Comparison of ENCODE assay signal across 21 cellular contexts in the genomic region with DNA sequence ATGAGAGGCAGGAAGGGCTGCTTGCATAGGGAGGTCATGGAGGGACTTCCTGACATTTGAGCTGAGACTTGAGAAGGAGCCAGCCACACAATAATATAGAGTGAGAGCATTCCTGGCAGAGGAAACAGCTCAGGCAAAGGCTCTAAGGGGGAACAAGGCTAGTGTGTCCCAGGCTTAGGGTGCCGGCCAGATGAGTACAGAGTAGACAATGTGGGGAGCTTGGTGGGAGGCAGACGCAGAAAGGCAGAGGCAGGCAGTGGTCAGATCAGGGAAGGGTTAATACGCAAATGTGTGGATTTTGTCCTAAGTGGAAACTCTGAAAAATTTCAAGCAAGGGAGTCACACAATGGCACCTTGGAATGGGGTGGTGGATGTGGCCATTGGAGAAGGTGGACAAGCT.
DNase-seq lines count a peak whose midpoint lies in the region; ATAC-seq and TF ChIP-seq lines count a peak whose summit lies in the region.
"Had no signal": no experiment of that assay in that cellular context is flagged by ENCODE, and none has a peak within 500 bp of the region (broad histone marks: within the 10 kb centered on the region; RNA-seq: fewer than 3 reads in every experiment).

No MANE protein-coding gene starts in this region.

- H3K27ac ChIP-seq in HEK293 (ENCODE audit: extremely low read depth, low read depth, low read length): no peak overlapping the region
- H3K27ac ChIP-seq: BLaER1, SJSA1 had no signal

- DNase-seq in AG20443 (ENCODE audit: low spot score) (peak; percentile 2), ecto neural progenitor cell (ENCODE audit: low spot score) (peak; percentile 32), NCI-H446 (lab: John Stamatoyannopoulos, UW) (no peak)
- DNase-seq in stimulated activated naive B cell treated with anti-CD40 and anti-IgM and Interleukin-4, amounts not matched to agents 10 μg/mL and 1 μg/mL and 100 μg/mL, for 72 hours: no peak
- DNase-seq in stimulated activated effector memory CD8-positive, alpha-beta T cell treated with anti-CD3 and anti-CD28 coated beads, Interleukin-12 subunit alpha, Interleukin-12 subunit beta, amount 100 ng/mL, for 72 hours (ENCODE audit: low spot score in 2 of 2): no peak
- DNase-seq: CD4-positive, alpha-beta T cell; COR-L47; DMS79; H9; KG1; NCI-H1092 treated with DMSO at 0.1 percent for 48 hours; NCI-H1436 treated with DMSO at 0.1 percent for 48 hours; NCI-H2029; NCI-H2227 treated with DMSO at 0.1 percent for 48 hours; NCI-H510A treated with DMSO at 0.1 percent for 48 hours; NCI-H82 had no signal

- H3K4me1 ChIP-seq in HEK293 (ENCODE audit: control insufficient read depth, insufficient read depth, low read length): no peaks in the 10 kb centered on the region
- H3K4me1 ChIP-seq: SJSA1 had no signal

- POLR2A ChIA-PET in HEK293 (lab: Yijun Ruan, JAX): interaction anchor here (0.7 kb wide), 1 partner anchor 118 kb away, joined by 4 read pairs; no protein-coding TSS in a partner anchor

- no peak overlapping the region for H3K4me3 ChIP-seq in HEK293 (ENCODE audit: low read depth, low read length)
- H3K4me3 ChIP-seq: BLaER1, SJSA1 had no signal

- H3K9me3 ChIP-seq in HEK293 (ENCODE audit: control insufficient read depth, insufficient read depth, low read depth, low read length): no peaks in the 10 kb centered on the region
- H3K9me3 ChIP-seq: BLaER1, SJSA1 had no signal

- no peaks in the 10 kb centered on the region for H3K4me1 Mint-ChIP-seq in stimulated activated naive B cell treated with anti-CD40 and anti-IgM and Interleukin-4, amounts not matched to agents 10 μg/mL and 1 μg/mL and 100 μg/mL, for 72 hours
- H3K4me1 Mint-ChIP-seq in stimulated activated effector memory CD8-positive, alpha-beta T cell treated with anti-CD3 and anti-CD28 coated beads, Interleukin-12 subunit alpha, Interleukin-12 subunit beta, amount 100 ng/mL, for 72 hours: peaks cover 4% of the 10 kb centered on the region

- peak overlapping the region; percentile 66 for H3K27ac Mint-ChIP-seq in stimulated activated naive B cell treated with anti-CD40 and anti-IgM and Interleukin-4, amounts not matched to agents 10 μg/mL and 1 μg/mL and 100 μg/mL, for 72 hours
- no peak overlapping the region for H3K27ac Mint-ChIP-seq in stimulated activated effector memory CD8-positive, alpha-beta T cell treated with anti-CD3 and anti-CD28 coated beads, Interleukin-12 subunit alpha, Interleukin-12 subunit beta, amount 100 ng/mL, for 72 hours
- H3K27ac Mint-ChIP-seq: CD4-positive, alpha-beta T cell; H9 had no signal

- H3K27me3 Mint-ChIP-seq in stimulated activated naive B cell treated with anti-CD40 and anti-IgM and Interleukin-4, amounts not matched to agents 10 μg/mL and 1 μg/mL and 100 μg/mL, for 72 hours: peaks cover 0 to 11% of the 10 kb centered on the region in 2 donors
- H3K27me3 Mint-ChIP-seq: CD4-positive, alpha-beta T cell had no signal

- no peaks in the 10 kb centered on the region for H3K9me3 Mint-ChIP-seq in stimulated activated naive B cell treated with anti-CD40 and anti-IgM and Interleukin-4, amounts not matched to agents 10 μg/mL and 1 μg/mL and 100 μg/mL, for 72 hours
- no peaks in the 10 kb centered on the region for H3K9me3 Mint-ChIP-seq in stimulated activated effector memory CD8-positive, alpha-beta T cell treated with anti-CD3 and anti-CD28 coated beads, Interleukin-12 subunit alpha, Interleukin-12 subunit beta, amount 100 ng/mL, for 72 hours
- H3K9me3 Mint-ChIP-seq: CD4-positive, alpha-beta T cell; H9 had no signal

- no peak overlapping the region for H3K4me3 Mint-ChIP-seq in stimulated activated naive B cell treated with anti-CD40 and anti-IgM and Interleukin-4, amounts not matched to agents 10 μg/mL and 1 μg/mL and 100 μg/mL, for 72 hours
- no peak overlapping the region for H3K4me3 Mint-ChIP-seq in stimulated activated effector memory CD8-positive, alpha-beta T cell treated with anti-CD3 and anti-CD28 coated beads, Interleukin-12 subunit alpha, Interleukin-12 subunit beta, amount 100 ng/mL, for 72 hours
- H3K4me3 Mint-ChIP-seq: CD4-positive, alpha-beta T cell; H9 had no signal

- no peaks in the 10 kb centered on the region; a peak in 1 of 3 replicates for H3K36me3 ChIP-seq in HEK293 (ENCODE audit: control insufficient read depth in 2 of 2, insufficient read depth in 1 of 2, low read length in 2 of 2)
- H3K36me3 ChIP-seq: BLaER1, SJSA1 had no signal

- CTCF ChIA-PET in HEK293 (lab: Yijun Ruan, JAX): interaction anchor here (0.6 to 3.8 kb wide), 8 partner anchors 19 to 299 kb away, joined by 3 to 15 read pairs (median 4); a partner anchor contains a TSS

- no peak for ATAC-seq in stimulated activated naive B cell treated with anti-CD40 and anti-IgM and Interleukin-4, amounts not matched to agents 10 μg/mL and 1 μg/mL and 100 μg/mL, for 72 hours (replicated peaks)
- no peak for ATAC-seq in stimulated activated effector memory CD8-positive, alpha-beta T cell treated with anti-CD3 and anti-CD28 coated beads, Interleukin-12 subunit alpha, Interleukin-12 subunit beta, amount 100 ng/mL, for 72 hours
- no peak for ATAC-seq in HG03025 (IDR thresholded peaks at IDR 0.05; ENCODE audit: low FRiP score, unreplicated experiment)
- ATAC-seq: Right ventricle myocardium inferior had no signal

- H3K36me3 Mint-ChIP-seq in stimulated activated naive B cell treated with anti-CD40 and anti-IgM and Interleukin-4, amounts not matched to agents 10 μg/mL and 1 μg/mL and 100 μg/mL, for 72 hours: no peaks in the 10 kb centered on the region
- H3K36me3 Mint-ChIP-seq in stimulated activated effector memory CD8-positive, alpha-beta T cell treated with anti-CD3 and anti-CD28 coated beads, Interleukin-12 subunit alpha, Interleukin-12 subunit beta, amount 100 ng/mL, for 72 hours: no peaks in the 10 kb centered on the region

- TF ChIP-seq CTCF in HEK293 (tag by site-specific recombination; IDR thresholded peaks at IDR 0.05): no peak

TF ChIP-seq in HEK293, 187 proteins besides CTCF, POLR2A, EP300 and RAD21:
- peak; percentile 67 for TF ChIP-seq ZNF16 (tag by site-specific recombination; IDR thresholded peaks at IDR 0.05; ENCODE audit: low read depth)
- TF ChIP-seq GLIS2 (tag by site-specific recombination; IDR thresholded peaks at IDR 0.05): no peak

Comparison
In these comparisons a context has a peak if more than half of its experiments do, and no peak if none do; other contexts are left out.
1. DNase-seq: peak in AG20443 (single experiment) and ecto neural progenitor cell (single experiment); none in stimulated activated naive B cell treated with anti-CD40 and anti-IgM and Interleukin-4, amounts not matched to agents 10 μg/mL and 1 μg/mL and 100 μg/mL, for 72 hours (single experiment), stimulated activated effector memory CD8-positive, alpha-beta T cell treated with anti-CD3 and anti-CD28 coated beads, Interleukin-12 subunit alpha, Interleukin-12 subunit beta, amount 100 ng/mL, for 72 hours (0 of 2) and NCI-H446 (0 of 2).